8 cellular contexts compared by ENCODE assay signal in the genomic region with DNA sequence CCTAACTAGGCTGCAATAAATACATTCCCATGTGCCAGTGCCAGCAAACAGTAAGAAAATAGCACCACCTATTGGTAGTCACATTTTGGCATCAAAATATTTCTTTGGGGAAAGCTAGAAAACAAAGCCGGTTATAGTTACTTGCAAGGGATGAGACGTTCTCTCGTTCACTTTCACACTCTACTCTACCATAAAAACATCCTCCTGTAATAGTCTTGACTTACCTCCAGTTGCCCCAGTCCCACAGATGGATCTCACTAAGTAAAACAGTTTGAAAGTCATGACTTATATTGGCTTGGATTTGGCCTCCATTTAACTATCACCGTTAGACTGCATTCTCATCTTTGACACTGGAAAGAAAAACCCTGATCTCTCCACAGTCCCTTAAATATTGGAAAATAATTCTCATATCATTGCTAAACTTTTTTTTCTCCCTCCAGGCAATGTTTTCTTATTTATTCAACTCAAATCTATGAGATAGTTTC. TPM values are rescaled to one million over a fixed set of nuclear protein-coding genes. Genes with fewer than 3 reads are reported as not detected.
DNase-seq lines count a peak whose midpoint lies in the region; ATAC-seq and TF ChIP-seq lines count a peak whose summit lies in the region.

No MANE protein-coding gene starts in this region.

- H3K4me1 ChIP-seq in fibroblast of lung (ENCODE audit: control insufficient read depth, extremely low read depth, insufficient read depth, low read length), result no peaks in the 10 kb centered on the region
- H3K4me1 ChIP-seq in rectal smooth muscle tissue (ENCODE audit: control insufficient read depth, insufficient read depth, low read length), result peaks cover 11% of the 10 kb centered on the region

- H2AFZ ChIP-seq in fibroblast of lung (ENCODE audit: low read length), result no peak overlapping the region

- ATAC-seq in HG03066 (IDR thresholded peaks at IDR 0.05; ENCODE audit: low read depth, unreplicated experiment) (peak; percentile 63), HG03342 (IDR thresholded peaks at IDR 0.05; ENCODE audit: unreplicated experiment) (no peak)

- H3K9ac ChIP-seq in fibroblast of lung (ENCODE audit: insufficient read depth, low read length) (no peak overlapping the region), rectal smooth muscle tissue (ENCODE audit: low read length) (no peak overlapping the region)

- no peaks in the 10 kb centered on the region for H3K27me3 ChIP-seq in fibroblast of lung (ENCODE audit: control insufficient read depth, insufficient read depth, low read length)
- no peaks in the 10 kb centered on the region for H3K27me3 ChIP-seq in rectal smooth muscle tissue (ENCODE audit: control insufficient read depth, insufficient read depth, low read length)
- H3K27me3 ChIP-seq in MG63, result no peaks in the 10 kb centered on the region; the same call in 1 of the 2 replicates

- no peak overlapping the region for H3K4me3 ChIP-seq in fibroblast of lung (replicated peaks in 1 of 4; ENCODE audit: control extremely low read depth in 1 of 4, insufficient read depth in 1 of 4, low read depth in 3 of 4, low read length in 4 of 4)
- no peak overlapping the region for H3K4me3 ChIP-seq in rectal smooth muscle tissue (ENCODE audit: low read length)
- no peak overlapping the region for H3K4me3 ChIP-seq in MG63

- peak; percentile 76 to 78 for TF ChIP-seq CTCF in fibroblast of lung (conservative IDR thresholded peaks at IDR 0.05 in 1 of 2, IDR thresholded peaks at IDR 0.05 in 1 of 2; ENCODE audit: low read depth in 1 of 2, low read length in 2 of 2)

- no peaks in the 10 kb centered on the region for H4K20me1 ChIP-seq in fibroblast of lung (ENCODE audit: control insufficient read depth, extremely low read depth, insufficient read depth, low read length)

- DNase-seq in SIG-M5 treated with dmso at 0.1 percent for 504 hours (lab: John Stamatoyannopoulos, UW; ENCODE audit: unreplicated experiment), result peak; percentile 45
- no peak for DNase-seq in SIG-M5 (lab: John Stamatoyannopoulos, UW)
- DNase-seq in OCI-M1 (lab: John Stamatoyannopoulos, UW), result peak; percentile 72
- DNase-seq in fibroblast of lung (ENCODE audit: low read depth in 2 of 2), result peak; percentile 9 to 56
- no peak for DNase-seq in MG63

- no peaks in the 10 kb centered on the region for H3K36me3 ChIP-seq in fibroblast of lung (ENCODE audit: control insufficient read depth, insufficient read depth, low read length)
- H3K36me3 ChIP-seq in rectal smooth muscle tissue (ENCODE audit: control insufficient read depth, insufficient read depth, low read length), result no peaks in the 10 kb centered on the region
- H3K36me3 ChIP-seq in MG63, result no peaks in the 10 kb centered on the region

- no peaks in the 10 kb centered on the region for H3K79me2 ChIP-seq in fibroblast of lung (ENCODE audit: control insufficient read depth, insufficient read depth, low read length)

- no peak overlapping the region for H3K4me2 ChIP-seq in fibroblast of lung (ENCODE audit: extremely low read depth, insufficient read depth, low read length)

- no peak overlapping the region for H3K27ac ChIP-seq in fibroblast of lung (ENCODE audit: insufficient read depth, low read length)
- H3K27ac ChIP-seq in rectal smooth muscle tissue (ENCODE audit: low read depth, low read length), result peak overlapping the region; percentile 46

- no peaks in the 10 kb centered on the region for H3K9me3 ChIP-seq in fibroblast of lung (ENCODE audit: control insufficient read depth, insufficient read depth, low read depth, low read length)
- H3K9me3 ChIP-seq in MG63, result no peaks in the 10 kb centered on the region

RNA-seq across cellular contexts. Expression of a gene that starts 9.7 kb away (rescaled TPM):
- total RNA-seq in fibroblast of lung, result 0.17 TPM in 1 of 2 replicates, not detected in the other
- 0.05 and 0.06 TPM in 2 replicates for polyA plus RNA-seq in fibroblast of lung
- 0.02 and 0.06 TPM in 2 replicates for polyA plus RNA-seq in fibroblast of lung (2012)
- polyA minus RNA-seq in fibroblast of lung (ENCODE audit: low replicate concordance), result not detected in 2 replicates
- not detected in 2 replicates for total RNA-seq in MG63 (2014; rRNA removed; shearing (Covaris generic); ENCODE audit: low replicate concordance)

Comparison
In these comparisons a context has a peak if more than half of its experiments do, and no peak if none do; other contexts are left out.
1. DNase-seq: peak in SIG-M5 treated with dmso at 0.1 percent for 504 hours (single experiment), OCI-M1 (single experiment) and fibroblast of lung (2 of 2); none in SIG-M5 (single experiment) and MG63 (single experiment).